Comparison of ENCODE assay signal across 8 cellular contexts in genomic region chr9:18208166-18209059, GRCh38.
A peak's percentile ranks its signal among the peaks of the same experiment; 100 is the strongest.
DNase-seq lines count a peak whose midpoint lies in the region; ATAC-seq and TF ChIP-seq lines count a peak whose summit lies in the region.

No MANE protein-coding gene starts in this region.

- peak; percentile 48 for TF ChIP-seq CTCF in AG04450 (IDR thresholded peaks at IDR 0.05; ENCODE audit: low read depth, low read length)
- peak in 7 of 9 donors; percentile 39 to 63 (median 53) for TF ChIP-seq CTCF in heart right ventricle (IDR thresholded peaks at IDR 0.05)

- ATAC-seq in SK-N-SH treated with all-trans-retinoic acid at 6 μM for 48 hours (peak; percentile 67), heart right ventricle (peak in 1 of 8 donors; percentile 33), HG03095 (IDR thresholded peaks at IDR 0.05; ENCODE audit: unreplicated experiment) (no peak)

- H3K4me3 ChIP-seq in AG04450 (ENCODE audit: low read depth, low read length), result no peak overlapping the region
- H3K4me3 ChIP-seq in H7 (ENCODE audit: insufficient read depth, low read depth, low read length), result no peak overlapping the region
- H3K4me3 ChIP-seq in heart right ventricle, result no peak overlapping the region

- H3K27ac ChIP-seq in AG04450 (ENCODE audit: low read depth, low read length) (no peak overlapping the region), heart right ventricle (no peak overlapping the region)

- DNase-seq in AG04450 (ENCODE audit: low read depth, low spot score) (no peak), H7 (peak; percentile 7), heart right ventricle (peak in 1 of 2 donors; percentile 30), stromal cell of bone marrow (ENCODE audit: low read depth) (peak; percentile 15)
- no peak for DNase-seq in stimulated activated CD4-positive, alpha-beta T cell treated with anti-CD3 and anti-CD28 coated beads, Interleukin-2, amount 100 ng/mL, for 48 hours
- DNase-seq in stimulated activated CD8-positive, alpha-beta memory T cell treated with anti-CD3 and anti-CD28 coated beads, Interleukin-4, amount 100 ng/mL, for 48 hours, result no peak

- H3K4me1 ChIP-seq in heart right ventricle, result no peaks in the 10 kb centered on the region

- no peaks in the 10 kb centered on the region for H3K36me3 ChIP-seq in H7 (replicated peaks; ENCODE audit: control insufficient read depth, insufficient read depth, low read length)
- H3K36me3 ChIP-seq in heart right ventricle, result no peaks in the 10 kb centered on the region

- H3K9me3 ChIP-seq in AG04450 (ENCODE audit: control insufficient read depth, insufficient read depth, low read length) (no peaks in the 10 kb centered on the region), heart right ventricle (no peaks in the 10 kb centered on the region)

- intact Hi-C loops in heart right ventricle (cut with DNase I), result loop anchor here in 2 of 10 donors (1.0 to 10.0 kb wide), 2 partner anchors 399 to 674 kb away; no protein-coding TSS in a partner anchor

- POLR2A ChIA-PET in AG04450 (lab: Yijun Ruan, JAX), result no interaction called here

- CTCF ChIA-PET in AG04450 (lab: Charles Lee), result interaction anchor here (1.2 to 11.1 kb wide), 3 partner anchors 13 to 820 kb away, joined by 3 to 183 read pairs (median 6); no protein-coding TSS in a partner anchor

- H3K27me3 ChIP-seq in AG04450 (ENCODE audit: control insufficient read depth, insufficient read depth, low read length), result no peaks in the 10 kb centered on the region
- H3K27me3 ChIP-seq in H7 (ENCODE audit: control insufficient read depth, insufficient read depth, low read length), result no peaks in the 10 kb centered on the region
- no peaks in the 10 kb centered on the region for H3K27me3 ChIP-seq in heart right ventricle

- 35% methylated on average over 3 of the region's 3 CpGs for WGBS in heart right ventricle, 2 donors

TF ChIP-seq in SK-N-SH treated with all-trans-retinoic acid at 6 μM for 48 hours, 23 proteins besides CTCF, POLR2A, EP300 and RAD21:
- TF ChIP-seq ARNTL (CRISPR knock-in tag; IDR thresholded peaks at IDR 0.05; ENCODE audit: borderline replicate concordance, low read depth) (no peak), ISL1 (CRISPR knock-in tag; IDR thresholded peaks at IDR 0.05) (no peak), CSDC2 (CRISPR knock-in tag; IDR thresholded peaks at IDR 0.05) (no peak), ZNF8 (CRISPR knock-in tag; IDR thresholded peaks at IDR 0.05) (no peak), OSR1 (CRISPR knock-in tag; IDR thresholded peaks at IDR 0.05) (no peak)
- TF ChIP-seq, protein P1, sequence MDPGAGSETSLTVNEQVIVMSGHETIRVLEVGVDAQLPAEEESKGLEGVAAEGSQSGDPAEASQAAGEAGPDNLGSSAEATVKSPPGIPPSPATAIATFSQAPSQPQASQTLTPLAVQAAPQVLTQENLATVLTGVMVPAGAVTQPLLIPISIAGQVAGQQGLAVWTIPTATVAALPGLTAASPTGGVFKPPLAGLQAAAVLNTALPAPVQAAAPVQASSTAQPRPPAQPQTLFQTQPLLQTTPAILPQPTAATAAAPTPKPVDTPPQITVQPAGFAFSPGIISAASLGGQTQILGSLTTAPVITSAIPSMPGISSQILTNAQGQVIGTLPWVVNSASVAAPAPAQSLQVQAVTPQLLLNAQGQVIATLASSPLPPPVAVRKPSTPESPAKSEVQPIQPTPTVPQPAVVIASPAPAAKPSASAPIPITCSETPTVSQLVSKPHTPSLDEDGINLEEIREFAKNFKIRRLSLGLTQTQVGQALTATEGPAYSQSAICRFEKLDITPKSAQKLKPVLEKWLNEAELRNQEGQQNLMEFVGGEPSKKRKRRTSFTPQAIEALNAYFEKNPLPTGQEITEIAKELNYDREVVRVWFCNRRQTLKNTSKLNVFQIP (CRISPR knock-in tag; IDR thresholded peaks at IDR 0.05; ENCODE audit: borderline replicate concordance, low read depth), result no peak

Comparison
In these comparisons a context has a peak if more than half of its experiments do, and no peak if none do; other contexts are left out.
1. DNase-seq: peak in H7 (single experiment) and stromal cell of bone marrow (single experiment); none in AG04450 (single experiment), stimulated activated CD4-positive, alpha-beta T cell treated with anti-CD3 and anti-CD28 coated beads, Interleukin-2, amount 100 ng/mL, for 48 hours (0 of 2) and stimulated activated CD8-positive, alpha-beta memory T cell treated with anti-CD3 and anti-CD28 coated beads, Interleukin-4, amount 100 ng/mL, for 48 hours (single experiment).